ENCODE assay signal across 8 cellular contexts in genomic region chr10:69449841-69450240, GRCh38. TPM values are rescaled to one million over a fixed set of nuclear protein-coding genes. Genes with fewer than 3 reads are reported as not detected.
DNase-seq lines count a peak whose midpoint lies in the region; ATAC-seq and TF ChIP-seq lines count a peak whose summit lies in the region.

No MANE protein-coding gene starts in this region.

- H3K27ac ChIP-seq in CD4-positive, CD25-positive, alpha-beta regulatory T cell (ENCODE audit: insufficient read depth, low read length, poor library complexity, severe bottlenecking) = no peak overlapping the region
- H3K27ac ChIP-seq in osteoblast (ENCODE audit: low read depth, low read length) = no peak overlapping the region
- no peak overlapping the region for H3K27ac ChIP-seq in RWPE1

- H3K4me1 Mint-ChIP-seq in CD4-positive, CD25-positive, alpha-beta regulatory T cell = peaks cover 4 to 19% (median 13%) of the 10 kb centered on the region in 4 donors
- H3K4me1 Mint-ChIP-seq in activated T-cell treated with anti-CD3 and anti-CD28 coated beads, Interleukin-2, amount 50 U/mL, for 72 hours (ENCODE audit: low read depth) = peaks cover 21% of the 10 kb centered on the region

- POLR2A ChIA-PET in RWPE1 (lab: Yijun Ruan, JAX; ENCODE audit: low non-redundant PET) = interaction anchor here (0.6 kb wide), 2 partner anchors 20 to 75 kb away, joined by 4 to 5 read pairs; no protein-coding TSS in a partner anchor

- ATAC-seq in CD4-positive, CD25-positive, alpha-beta regulatory T cell (ENCODE audit: low read depth in 2 of 2) = peak in 1 of 2 donors; percentile 60
- peak; percentile 62 for ATAC-seq in GM21576 (IDR thresholded peaks at IDR 0.05; ENCODE audit: unreplicated experiment)
- ATAC-seq in activated T-cell treated with anti-CD3 and anti-CD28 coated beads, Interleukin-2, amount 50 U/mL, for 72 hours (replicated peaks in 1 of 2) = peak; percentile 55 to 56

- no peaks in the 10 kb centered on the region for H3K27me3 ChIP-seq in CD4-positive, CD25-positive, alpha-beta regulatory T cell (ENCODE audit: control insufficient read depth, insufficient read depth, low read length)
- peaks cover 10% of the 10 kb centered on the region for H3K27me3 ChIP-seq in osteoblast (ENCODE audit: insufficient read depth, low read length)

- H3K27me3 Mint-ChIP-seq in CD4-positive, CD25-positive, alpha-beta regulatory T cell = peaks cover 13% of the 10 kb centered on the region
- H3K27me3 Mint-ChIP-seq in activated T-cell treated with anti-CD3 and anti-CD28 coated beads, Interleukin-2, amount 50 U/mL, for 72 hours (ENCODE audit: low read depth) = peaks cover 11% of the 10 kb centered on the region

- no peaks in the 10 kb centered on the region for H3K36me3 ChIP-seq in CD4-positive, CD25-positive, alpha-beta regulatory T cell (ENCODE audit: control insufficient read depth, insufficient read depth, low read length)
- no peaks in the 10 kb centered on the region for H3K36me3 ChIP-seq in osteoblast (ENCODE audit: insufficient read depth, low read length)

- peaks cover 0 to 1% (median 0%) of the 10 kb centered on the region in 7 donors for H3K9me3 Mint-ChIP-seq in CD4-positive, CD25-positive, alpha-beta regulatory T cell
- H3K9me3 Mint-ChIP-seq in activated T-cell treated with anti-CD3 and anti-CD28 coated beads, Interleukin-2, amount 50 U/mL, for 72 hours = no peaks in the 10 kb centered on the region

- no peak overlapping the region for H3K4me2 ChIP-seq in osteoblast (ENCODE audit: insufficient read depth, low read length)

- H3K9me3 ChIP-seq in CD4-positive, CD25-positive, alpha-beta regulatory T cell (ENCODE audit: control insufficient read depth in 2 of 2, low read length in 2 of 2) = no peaks in the 10 kb centered on the region
- H3K9me3 ChIP-seq in osteoblast (ENCODE audit: low read depth, low read length) = no peaks in the 10 kb centered on the region

- peak overlapping the region; percentile 59 to 66 (median 64) for H3K4me3 Mint-ChIP-seq in CD4-positive, CD25-positive, alpha-beta regulatory T cell
- H3K4me3 Mint-ChIP-seq in activated T-cell treated with anti-CD3 and anti-CD28 coated beads, Interleukin-2, amount 50 U/mL, for 72 hours = no peak overlapping the region

- no peaks in the 10 kb centered on the region for H3K36me3 Mint-ChIP-seq in CD4-positive, CD25-positive, alpha-beta regulatory T cell
- no peaks in the 10 kb centered on the region for H3K36me3 Mint-ChIP-seq in activated T-cell treated with anti-CD3 and anti-CD28 coated beads, Interleukin-2, amount 50 U/mL, for 72 hours (ENCODE audit: insufficient read depth in 2 of 2)

- CTCF ChIA-PET in RWPE1 (lab: Yijun Ruan, JAX) = interaction anchor here (1.0 to 1.5 kb wide), 3 partner anchors 10 to 39 kb away, joined by 5 to 8 read pairs (median 6); no protein-coding TSS in a partner anchor

- no peaks in the 10 kb centered on the region for H4K20me1 ChIP-seq in osteoblast (ENCODE audit: insufficient read depth, low read length)

- peak overlapping the region in 1 of 3 donors; percentile 56 for H3K27ac Mint-ChIP-seq in CD4-positive, CD25-positive, alpha-beta regulatory T cell
- no peak overlapping the region for H3K27ac Mint-ChIP-seq in activated T-cell treated with anti-CD3 and anti-CD28 coated beads, Interleukin-2, amount 50 U/mL, for 72 hours

- H3K4me3 ChIP-seq in CD4-positive, CD25-positive, alpha-beta regulatory T cell (ENCODE audit: low read depth, low read length) = no peak overlapping the region
- H3K4me3 ChIP-seq in osteoblast (ENCODE audit: insufficient read depth, low read length) = no peak overlapping the region

- TF ChIP-seq CTCF in osteoblast (IDR thresholded peaks at IDR 0.05; ENCODE audit: extremely low read depth, low read depth, low read length) (peak; percentile 56), RWPE1 (conservative IDR thresholded peaks at IDR 0.05; ENCODE audit: low read depth) (no peak; the same call in 1 of the 2 replicates)

- no peaks in the 10 kb centered on the region for H3K79me2 ChIP-seq in osteoblast (ENCODE audit: insufficient read depth, low read length)

- peak in 2 of 3 donors; percentile 31 to 78 for DNase-seq in CD4-positive, CD25-positive, alpha-beta regulatory T cell
- DNase-seq in NCI-H69 (lab: John Stamatoyannopoulos, UW) = peak; percentile 87
- peak; percentile 50 to 55 for DNase-seq in activated T-cell treated with anti-CD3 and anti-CD28 coated beads, Interleukin-2, amount 50 U/mL, for 72 hours
- peak; percentile 54 for DNase-seq in germinal center (ENCODE audit: low spot score)
- no peak for DNase-seq in osteoblast (ENCODE audit: insufficient read length, low spot score, missing footprints)
- DNase-seq in RWPE1 (ENCODE audit: low spot score) = no peak
- no peak for DNase-seq in AG08396 (ENCODE audit: low spot score)

- peaks cover 13% of the 10 kb centered on the region for H3K4me1 ChIP-seq in CD4-positive, CD25-positive, alpha-beta regulatory T cell (ENCODE audit: control insufficient read depth, insufficient read depth, low read length, poor library complexity, severe bottlenecking)
- H3K4me1 ChIP-seq in osteoblast (ENCODE audit: insufficient read depth, low read length) = peaks cover 34% of the 10 kb centered on the region

- H2AFZ ChIP-seq in osteoblast (ENCODE audit: low read length) = no peak overlapping the region

RNA-seq across cellular contexts. Expression of gene TSPAN15, which starts 1.4 kb away (rescaled TPM):
- 4.3 TPM for total RNA-seq in CD4-positive, CD25-positive, alpha-beta regulatory T cell
- 1 to 10 TPM; 1.5 to 6.0 (median 3.1) TPM for polyA plus RNA-seq in CD4-positive, CD25-positive, alpha-beta regulatory T cell
- total RNA-seq in activated T-cell treated with anti-CD3 and anti-CD28 coated beads, Interleukin-2, amount 50 U/mL, for 72 hours = 1 to 10 TPM; 1.5 to 1.8 TPM
- total RNA-seq in osteoblast = 0.59 and 0.72 TPM in 2 replicates

RNA-seq across cellular contexts. Expression of gene TACR2, which starts 33.1 kb away (rescaled TPM):
- not detected for total RNA-seq in CD4-positive, CD25-positive, alpha-beta regulatory T cell
- under 1 TPM in 2 of 4 donors, not detected in 2; 0.13 to 0.14 TPM for polyA plus RNA-seq in CD4-positive, CD25-positive, alpha-beta regulatory T cell
- not detected for total RNA-seq in activated T-cell treated with anti-CD3 and anti-CD28 coated beads, Interleukin-2, amount 50 U/mL, for 72 hours
- 0.29 and 0.36 TPM in 2 replicates for total RNA-seq in osteoblast

Comparison
In these comparisons a context has a peak if more than half of its experiments do, and no peak if none do; other contexts are left out.
1. DNase-seq: peak in CD4-positive, CD25-positive, alpha-beta regulatory T cell (2 of 3), NCI-H69 (single experiment), activated T-cell treated with anti-CD3 and anti-CD28 coated beads, Interleukin-2, amount 50 U/mL, for 72 hours (2 of 2) and germinal center (single experiment); none in osteoblast (single experiment), RWPE1 (single experiment) and AG08396 (single experiment).
2. H3K4me3 Mint-ChIP-seq: peak in CD4-positive, CD25-positive, alpha-beta regulatory T cell (4 of 4); none in activated T-cell treated with anti-CD3 and anti-CD28 coated beads, Interleukin-2, amount 50 U/mL, for 72 hours (0 of 2).